Comparison of ENCODE assay signal across 8 cellular contexts in genomic region chr17:43398724-43399595, GRCh38. TPM values are rescaled to one million over a fixed set of nuclear protein-coding genes. Genes with fewer than 3 reads are reported as not detected.
DNase-seq lines count a peak whose midpoint lies in the region; ATAC-seq lines count a peak whose summit lies in the region.

ARL4D (plus strand) TSS chr17:43398993; CDS start chr17:43399733, 740 bp downstream.

- ATAC-seq in HG03108 (IDR thresholded peaks at IDR 0.05; ENCODE audit: unreplicated experiment), result peak; percentile 45
- no peak for ATAC-seq in GM21360 (IDR thresholded peaks at IDR 0.05; ENCODE audit: unreplicated experiment)

- peak; percentile 68 for DNase-seq in COLO829 (ENCODE audit: low spot score)
- DNase-seq in NCI-H82 treated with DMSO at 0.1 percent for 48 hours (lab: John Stamatoyannopoulos, UW; ENCODE audit: unreplicated experiment), result peak; percentile 90
- DNase-seq in activated CD8-positive, alpha-beta memory T cell treated with anti-CD3 and anti-CD28 coated beads for 24 hours, result peak; percentile 92
- peak; percentile 85 for DNase-seq in effector CD4-positive, alpha-beta T cell
- peak; percentile 75 to 79 for DNase-seq in lung microvascular endothelial cell (ENCODE audit: low read depth in 2 of 2)
- peak; percentile 67 to 80 (median 79) for DNase-seq in stimulated activated CD4-positive, alpha-beta T cell treated with anti-CD3 and anti-CD28 coated beads, TNF-alpha, amount 100 ng/mL, for 24 hours (ENCODE audit: low read depth in 3 of 3)

RNA-seq across cellular contexts. Expression of gene ARL4D, which starts in this region (rescaled TPM):
- total RNA-seq in lung microvascular endothelial cell, result 1.1 and 2.2 TPM in 2 replicates
